Comparison of ENCODE assay signal across 9 cellular contexts in genomic region chr9:73683862-73684591, GRCh38.
DNase-seq lines count a peak whose midpoint lies in the region; ATAC-seq and TF ChIP-seq lines count a peak whose summit lies in the region.
"Had no signal": no experiment of that assay in that cellular context is flagged by ENCODE, and none has a peak within 500 bp of the region (broad histone marks: within the 10 kb centered on the region; RNA-seq: fewer than 3 reads in every experiment).

No MANE protein-coding gene starts in this region.

- BruUV-seq in MCF 10A (replicated peaks; lab: Mats Ljungman, UMichigan) = no TSS peak

- peaks cover 0 to 15% of the 10 kb centered on the region in 2 donors for H3K9me3 ChIP-seq in breast epithelium
- no peaks in the 10 kb centered on the region for H3K9me3 ChIP-seq in gastrocnemius medialis

- peak; percentile 89 for TF ChIP-seq CTCF in MCF 10A (IDR thresholded peaks at IDR 0.05; ENCODE audit: unreplicated experiment)
- TF ChIP-seq CTCF in breast epithelium (IDR thresholded peaks at IDR 0.05) = peak in 1 of 3 donors; percentile 33
- TF ChIP-seq CTCF in KMS-11 (conservative IDR thresholded peaks at IDR 0.05; ENCODE audit: low read depth, low read length) = peak; percentile 82
- no peak for TF ChIP-seq CTCF in gastrocnemius medialis (IDR thresholded peaks at IDR 0.05 in 4 of 5, conservative IDR thresholded peaks at IDR 0.05 in 1 of 5)

- in situ Hi-C loops in gastrocnemius medialis (cut with MboI; ENCODE audit: low sequenced_read_pairs in 4 of 4) = no loop called here

- H3K36me3 ChIP-seq in breast epithelium = no peaks in the 10 kb centered on the region
- H3K36me3 ChIP-seq in KMS-11 (ENCODE audit: insufficient read depth) = no peaks in the 10 kb centered on the region
- H3K36me3 ChIP-seq in gastrocnemius medialis = no peaks in the 10 kb centered on the region

- POLR2A ChIA-PET in MCF 10A (lab: Yijun Ruan, JAX) = interaction anchor here (1.0 kb wide), 2 partner anchors 696 to 848 kb away, joined by 3 read pairs; no protein-coding TSS in a partner anchor

- peak; percentile 69 for DNase-seq in MCF 10A (ENCODE audit: unreplicated experiment)
- no peak for DNase-seq in breast epithelium (ENCODE audit: low spot score in 2 of 2)
- peak; percentile 54 for DNase-seq in amniotic stem cell (lab: John Stamatoyannopoulos, UW)
- peak; percentile 10 for DNase-seq in midbrain (lab: John Stamatoyannopoulos, UW)
- DNase-seq in activated T-helper 1 cell treated with anti-CD3 and anti-CD28 coated beads, Interleukin-12 subunit alpha, Interleukin-12 subunit beta, Interleukin-2, Interleukin-4 antibody, amounts not matched to agents 30 ng/mL and 10 ng/mL and 1 ng/mL, durations not matched to agents 14 hours and 24 hours and 36 hours (ENCODE audit: low spot score) = no peak
- DNase-seq in NCI-H1694 treated with DMSO at 0.1 percent for 48 hours (lab: John Stamatoyannopoulos, UW) = no peak
- DNase-seq in gastrocnemius medialis = no peak
- DNase-seq: activated naive CD8-positive, alpha-beta T cell treated with anti-CD3 and anti-CD28 coated beads, Interleukin-2, amount 10 ng/mL, durations not matched to agents 7 days and 5 days had no signal

- no peak overlapping the region for H3K4me2 ChIP-seq in KMS-11

- peaks cover 13% of the 10 kb centered on the region for H3K4me1 Mint-ChIP-seq in MCF 10A (ENCODE audit: insufficient read depth, unreplicated experiment)
- no peaks in the 10 kb centered on the region for H3K4me1 Mint-ChIP-seq in activated T-helper 1 cell treated with anti-CD3 and anti-CD28 coated beads, Interleukin-12 subunit alpha, Interleukin-12 subunit beta, Interleukin-2, Interleukin-4 antibody, amounts not matched to agents 30 ng/mL and 10 ng/mL and 1 ng/mL, durations not matched to agents 14 hours and 24 hours and 36 hours (ENCODE audit: low read depth)
- H3K4me1 Mint-ChIP-seq: activated naive CD8-positive, alpha-beta T cell treated with anti-CD3 and anti-CD28 coated beads, Interleukin-2, amount 10 ng/mL, durations not matched to agents 7 days and 5 days had no signal

- H3K27ac ChIP-seq in breast epithelium (no peak overlapping the region), KMS-11 (no peak overlapping the region), gastrocnemius medialis (no peak overlapping the region)

- H3K27ac Mint-ChIP-seq in MCF 10A (ENCODE audit: low read depth, unreplicated experiment) = peak overlapping the region; percentile 40
- no peak overlapping the region for H3K27ac Mint-ChIP-seq in activated T-helper 1 cell treated with anti-CD3 and anti-CD28 coated beads, Interleukin-12 subunit alpha, Interleukin-12 subunit beta, Interleukin-2, Interleukin-4 antibody, amounts not matched to agents 30 ng/mL and 10 ng/mL and 1 ng/mL, durations not matched to agents 14 hours and 24 hours and 36 hours
- H3K27ac Mint-ChIP-seq: activated naive CD8-positive, alpha-beta T cell treated with anti-CD3 and anti-CD28 coated beads, Interleukin-2, amount 10 ng/mL, durations not matched to agents 7 days and 5 days had no signal

- no peak overlapping the region for H3K4me3 Mint-ChIP-seq in MCF 10A (ENCODE audit: unreplicated experiment)
- no peak overlapping the region for H3K4me3 Mint-ChIP-seq in activated T-helper 1 cell treated with anti-CD3 and anti-CD28 coated beads, Interleukin-12 subunit alpha, Interleukin-12 subunit beta, Interleukin-2, Interleukin-4 antibody, amounts not matched to agents 30 ng/mL and 10 ng/mL and 1 ng/mL, durations not matched to agents 14 hours and 24 hours and 36 hours
- H3K4me3 Mint-ChIP-seq: activated naive CD8-positive, alpha-beta T cell treated with anti-CD3 and anti-CD28 coated beads, Interleukin-2, amount 10 ng/mL, durations not matched to agents 7 days and 5 days had no signal

- H2AFZ ChIP-seq in KMS-11 (ENCODE audit: low read depth) = no peak overlapping the region

- no peak overlapping the region for H3K9ac ChIP-seq in KMS-11

- H3K27me3 ChIP-seq in breast epithelium = no peaks in the 10 kb centered on the region
- H3K27me3 ChIP-seq in KMS-11 (ENCODE audit: insufficient read depth, low read depth) = no peaks in the 10 kb centered on the region
- no peaks in the 10 kb centered on the region for H3K27me3 ChIP-seq in gastrocnemius medialis

- no peaks in the 10 kb centered on the region for H3K9me3 Mint-ChIP-seq in MCF 10A (ENCODE audit: unreplicated experiment)
- no peaks in the 10 kb centered on the region for H3K9me3 Mint-ChIP-seq in activated T-helper 1 cell treated with anti-CD3 and anti-CD28 coated beads, Interleukin-12 subunit alpha, Interleukin-12 subunit beta, Interleukin-2, Interleukin-4 antibody, amounts not matched to agents 30 ng/mL and 10 ng/mL and 1 ng/mL, durations not matched to agents 14 hours and 24 hours and 36 hours
- H3K9me3 Mint-ChIP-seq: activated naive CD8-positive, alpha-beta T cell treated with anti-CD3 and anti-CD28 coated beads, Interleukin-2, amount 10 ng/mL, durations not matched to agents 7 days and 5 days had no signal

- TF ChIP-seq POLR2A in breast epithelium (IDR thresholded peaks at IDR 0.05) (no peak), gastrocnemius medialis (IDR thresholded peaks at IDR 0.05) (no peak)

- ATAC-seq in gastrocnemius medialis = no peak

- H3K79me2 ChIP-seq in KMS-11 (ENCODE audit: insufficient read depth, low read depth) = no peaks in the 10 kb centered on the region

- no peaks in the 10 kb centered on the region for H3K36me3 Mint-ChIP-seq in MCF 10A (ENCODE audit: insufficient read depth, unreplicated experiment)
- H3K36me3 Mint-ChIP-seq in activated T-helper 1 cell treated with anti-CD3 and anti-CD28 coated beads, Interleukin-12 subunit alpha, Interleukin-12 subunit beta, Interleukin-2, Interleukin-4 antibody, amounts not matched to agents 30 ng/mL and 10 ng/mL and 1 ng/mL, durations not matched to agents 14 hours and 24 hours and 36 hours (ENCODE audit: low read depth) = no peaks in the 10 kb centered on the region
- H3K36me3 Mint-ChIP-seq: activated naive CD8-positive, alpha-beta T cell treated with anti-CD3 and anti-CD28 coated beads, Interleukin-2, amount 10 ng/mL, durations not matched to agents 7 days and 5 days had no signal

- H3K4me1 ChIP-seq in breast epithelium = no peaks in the 10 kb centered on the region
- no peaks in the 10 kb centered on the region for H3K4me1 ChIP-seq in KMS-11 (ENCODE audit: low read depth, poor library complexity, severe bottlenecking)
- no peaks in the 10 kb centered on the region for H3K4me1 ChIP-seq in gastrocnemius medialis

- CTCF ChIA-PET in MCF 10A (lab: Yijun Ruan, JAX) = interaction anchor here (0.5 to 3.9 kb wide), 35 partner anchors 11 to 1554 kb away, joined by 3 to 80 read pairs (median 3); no protein-coding TSS in a partner anchor

- H3K27me3 Mint-ChIP-seq in MCF 10A (ENCODE audit: insufficient read depth, unreplicated experiment) = peaks cover 32% of the 10 kb centered on the region
- H3K27me3 Mint-ChIP-seq in activated T-helper 1 cell treated with anti-CD3 and anti-CD28 coated beads, Interleukin-12 subunit alpha, Interleukin-12 subunit beta, Interleukin-2, Interleukin-4 antibody, amounts not matched to agents 30 ng/mL and 10 ng/mL and 1 ng/mL, durations not matched to agents 14 hours and 24 hours and 36 hours (ENCODE audit: insufficient read depth) = no peaks in the 10 kb centered on the region
- H3K27me3 Mint-ChIP-seq: activated naive CD8-positive, alpha-beta T cell treated with anti-CD3 and anti-CD28 coated beads, Interleukin-2, amount 10 ng/mL, durations not matched to agents 7 days and 5 days had no signal

- H3K4me3 ChIP-seq in breast epithelium (no peak overlapping the region), KMS-11 (IDR thresholded peaks at IDR 0.05; ENCODE audit: insufficient read depth, low read depth, low read length) (no peak overlapping the region), gastrocnemius medialis (no peak overlapping the region)

- intact Hi-C loops in MCF 10A (cut with micrococcal nuclease) = loop anchor here (1.0 to 2.0 kb wide), 6 partner anchors 323 to 1059 kb away; no protein-coding TSS in a partner anchor
- intact Hi-C loops in breast epithelium (cut with DNase I; ENCODE audit: low total_unique reads) = no loop called here
- intact Hi-C loops in activated T-helper 1 cell treated with anti-CD3 and anti-CD28 coated beads, Interleukin-12 subunit alpha, Interleukin-12 subunit beta, Interleukin-2, Interleukin-4 antibody, amounts not matched to agents 30 ng/mL and 10 ng/mL and 1 ng/mL, durations not matched to agents 14 hours and 24 hours and 36 hours (cut with micrococcal nuclease) = loop anchor here (1.0 to 10.0 kb wide), 3 partner anchors 695 to 961 kb away; no protein-coding TSS in a partner anchor
- intact Hi-C loops in gastrocnemius medialis (cut with DNase I; ENCODE audit: low total_unique reads) = no loop called here

- no peaks in the 10 kb centered on the region for H4K20me1 ChIP-seq in KMS-11 (ENCODE audit: insufficient read depth)

Comparison
In these comparisons a context has a peak if more than half of its experiments do, and no peak if none do; other contexts are left out.
1. DNase-seq: peak in MCF 10A (single experiment), amniotic stem cell (single experiment) and midbrain (single experiment); none in breast epithelium (0 of 2), activated T-helper 1 cell treated with anti-CD3 and anti-CD28 coated beads, Interleukin-12 subunit alpha, Interleukin-12 subunit beta, Interleukin-2, Interleukin-4 antibody, amounts not matched to agents 30 ng/mL and 10 ng/mL and 1 ng/mL, durations not matched to agents 14 hours and 24 hours and 36 hours (single experiment), NCI-H1694 treated with DMSO at 0.1 percent for 48 hours (single experiment) and gastrocnemius medialis (0 of 2).
2. intact Hi-C loops: an anchor here in MCF 10A (1.0 to 2.0 kb wide) and activated T-helper 1 cell treated with anti-CD3 and anti-CD28 coated beads, Interleukin-12 subunit alpha, Interleukin-12 subunit beta, Interleukin-2, Interleukin-4 antibody, amounts not matched to agents 30 ng/mL and 10 ng/mL and 1 ng/mL, durations not matched to agents 14 hours and 24 hours and 36 hours (1.0 to 10.0 kb wide); none called in breast epithelium and gastrocnemius medialis.
3. CTCF ChIP-seq: peak in MCF 10A (single experiment) and KMS-11 (single experiment); none in gastrocnemius medialis (0 of 5).